Comparison of ENCODE assay signal across 1 cellular context in genomic region chr2:44398243-44398897, GRCh38.
TF ChIP-seq lines count a peak whose summit lies in the region.

No MANE protein-coding gene starts in this region.

TF ChIP-seq in WTC11, 78 proteins besides CTCF, POLR2A, EP300 and RAD21 (continued from another document):
- no peak for TF ChIP-seq ZNF281 (CRISPR knock-in tag; IDR thresholded peaks at IDR 0.05)
- no peak for TF ChIP-seq FOXP1 (CRISPR knock-in tag; IDR thresholded peaks at IDR 0.05; ENCODE audit: borderline replicate concordance)
- TF ChIP-seq FOXJ3 (CRISPR knock-in tag; IDR thresholded peaks at IDR 0.05; ENCODE audit: borderline replicate concordance): no peak
- TF ChIP-seq ATF2 (CRISPR knock-in tag; IDR thresholded peaks at IDR 0.05; ENCODE audit: borderline replicate concordance, low read depth): no peak
- TF ChIP-seq ETV6 (CRISPR knock-in tag; IDR thresholded peaks at IDR 0.05): no peak
- no peak for TF ChIP-seq ZBTB43 (CRISPR knock-in tag; IDR thresholded peaks at IDR 0.05)
- no peak for TF ChIP-seq TCF7 (CRISPR knock-in tag; IDR thresholded peaks at IDR 0.05; ENCODE audit: low read depth)
- no peak for TF ChIP-seq ZNF317 (CRISPR knock-in tag; IDR thresholded peaks at IDR 0.05; ENCODE audit: borderline replicate concordance, low read depth)
